In the genomic region with DNA sequence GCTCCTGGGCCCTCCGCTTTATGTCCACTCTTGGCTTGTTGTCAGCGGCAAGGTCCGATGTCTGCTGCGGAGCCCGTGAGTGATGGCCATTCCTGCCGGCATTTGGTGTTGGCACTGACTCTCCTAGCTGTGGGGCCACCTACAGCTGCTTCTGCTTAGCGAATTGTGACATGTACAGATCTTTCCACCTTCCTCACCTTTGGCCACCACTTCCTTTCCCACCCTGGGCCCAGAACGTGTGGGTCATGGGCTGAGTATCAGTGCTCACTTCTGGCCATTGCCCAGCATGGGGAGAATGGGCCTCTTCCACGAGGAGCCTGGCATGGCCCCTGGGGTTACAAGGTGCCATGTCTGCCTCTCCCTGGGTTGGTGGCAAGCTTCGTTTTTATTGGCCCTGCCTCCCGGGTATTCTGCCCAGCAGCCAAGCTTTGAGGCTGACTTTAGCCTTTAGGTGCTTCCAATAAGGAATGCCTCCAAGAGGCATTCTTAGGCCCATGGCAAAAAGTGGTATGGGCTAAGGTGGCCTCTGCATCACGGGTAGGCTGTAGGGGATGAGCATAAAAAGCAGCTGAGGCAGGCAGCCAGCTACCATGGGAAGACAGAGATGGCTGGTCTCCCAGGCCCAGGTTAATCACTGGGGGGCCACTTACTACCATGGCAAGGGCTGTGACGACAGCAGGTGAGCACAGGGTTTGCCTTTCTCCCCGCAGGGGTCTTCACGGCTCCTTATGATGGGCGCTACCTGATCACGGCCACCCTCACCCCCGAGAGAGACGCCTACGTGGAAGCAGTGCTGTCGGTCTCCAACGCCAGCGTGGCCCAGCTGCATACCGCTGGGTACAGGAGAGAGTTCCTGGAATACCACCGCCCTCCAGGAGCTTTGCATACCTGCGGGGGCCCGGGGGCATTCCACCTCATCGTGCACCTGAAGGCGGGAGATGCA, we compare ENCODE assay signal across 24 cellular contexts.
DNase-seq lines count a peak whose midpoint lies in the region; ATAC-seq, FAIRE-seq and TF ChIP-seq lines count a peak whose summit lies in the region.
"Had no signal": no experiment of that assay in that cellular context is flagged by ENCODE, and none has a peak within 500 bp of the region (broad histone marks: within the 10 kb centered on the region; RNA-seq: fewer than 3 reads in every experiment).

No MANE protein-coding gene starts in this region.

- peaks cover 67% of the 10 kb centered on the region for H3K36me3 Mint-ChIP-seq in T-helper 2 cell treated with Interferon-gamma antibody and Interleukin-4, amounts not matched to agents 5 μg/mL and 100 μg/mL, for 36 hours (ENCODE audit: low read depth)
- peaks cover 12% of the 10 kb centered on the region for H3K36me3 Mint-ChIP-seq in natural killer cell
- H3K36me3 Mint-ChIP-seq in natural killer cell treated with Interleukin-12 subunit alpha and Interleukin-12 subunit beta and Interleukin-15 and Interleukin-18, amount 100 ng/mL, for 72 hours = peaks cover 8% of the 10 kb centered on the region
- H3K36me3 Mint-ChIP-seq in osteocyte (ENCODE audit: unreplicated experiment) = peaks cover 16% of the 10 kb centered on the region

- peaks cover 18% of the 10 kb centered on the region for H3K4me1 Mint-ChIP-seq in T-helper 2 cell treated with Interferon-gamma antibody and Interleukin-4, amounts not matched to agents 5 μg/mL and 100 μg/mL, for 36 hours (ENCODE audit: low read depth)
- H3K4me1 Mint-ChIP-seq in natural killer cell (peaks cover 20 to 29% of the 10 kb centered on the region in 2 donors), osteocyte (ENCODE audit: unreplicated experiment) (peaks cover 4% of the 10 kb centered on the region)
- peaks cover 24 to 28% of the 10 kb centered on the region in 2 donors for H3K4me1 Mint-ChIP-seq in natural killer cell treated with Interleukin-12 subunit alpha and Interleukin-12 subunit beta and Interleukin-15 and Interleukin-18, amount 100 ng/mL, for 72 hours (ENCODE audit: low read depth in 2 of 2)

- H3K27me3 Mint-ChIP-seq in T-helper 2 cell treated with Interferon-gamma antibody and Interleukin-4, amounts not matched to agents 5 μg/mL and 100 μg/mL, for 36 hours (ENCODE audit: low read depth) = no peaks in the 10 kb centered on the region
- H3K27me3 Mint-ChIP-seq in natural killer cell (ENCODE audit: low read depth in 2 of 2) = no peaks in the 10 kb centered on the region
- no peaks in the 10 kb centered on the region for H3K27me3 Mint-ChIP-seq in natural killer cell treated with Interleukin-12 subunit alpha and Interleukin-12 subunit beta and Interleukin-15 and Interleukin-18, amount 100 ng/mL, for 72 hours
- H3K27me3 Mint-ChIP-seq in osteocyte (ENCODE audit: unreplicated experiment) = no peaks in the 10 kb centered on the region
- H3K27me3 Mint-ChIP-seq: activated CD8-positive, alpha-beta memory T cell treated with anti-CD3 and anti-CD28 coated beads, Interleukin-2, amount 10 ng/mL, durations not matched to agents 7 days and 5 days; central memory CD8-positive, alpha-beta T cell; progenitor cell of endocrine pancreas had no signal

- peak overlapping the region; percentile 26 for H3K27ac Mint-ChIP-seq in T-helper 2 cell treated with Interferon-gamma antibody and Interleukin-4, amounts not matched to agents 5 μg/mL and 100 μg/mL, for 36 hours
- H3K27ac Mint-ChIP-seq in natural killer cell (peak overlapping the region; percentile 33 to 53), osteocyte (ENCODE audit: unreplicated experiment) (no peak overlapping the region)
- no peak overlapping the region for H3K27ac Mint-ChIP-seq in natural killer cell treated with Interleukin-12 subunit alpha and Interleukin-12 subunit beta and Interleukin-15 and Interleukin-18, amount 100 ng/mL, for 72 hours
- H3K27ac Mint-ChIP-seq: activated CD8-positive, alpha-beta memory T cell treated with anti-CD3 and anti-CD28 coated beads, Interleukin-2, amount 10 ng/mL, durations not matched to agents 7 days and 5 days; mesothelial cell of epicardium; progenitor cell of endocrine pancreas had no signal

- H3K9me3 Mint-ChIP-seq in T-helper 2 cell treated with Interferon-gamma antibody and Interleukin-4, amounts not matched to agents 5 μg/mL and 100 μg/mL, for 36 hours = no peaks in the 10 kb centered on the region
- H3K9me3 Mint-ChIP-seq in natural killer cell (no peaks in the 10 kb centered on the region), osteocyte (ENCODE audit: unreplicated experiment) (no peaks in the 10 kb centered on the region)
- H3K9me3 Mint-ChIP-seq in natural killer cell treated with Interleukin-12 subunit alpha and Interleukin-12 subunit beta and Interleukin-15 and Interleukin-18, amount 100 ng/mL, for 72 hours = no peaks in the 10 kb centered on the region
- H3K9me3 Mint-ChIP-seq: central memory CD8-positive, alpha-beta T cell; mesothelial cell of epicardium had no signal

- no peak for FAIRE-seq in HTR-8/SVneo (lab: Jason Lieb, UNC)

- no peak for DNase-seq in T-helper 2 cell treated with Interferon-gamma antibody and Interleukin-4, amounts not matched to agents 5 μg/mL and 100 μg/mL, for 36 hours (ENCODE audit: low spot score)
- DNase-seq in T-helper 2 cell (no peak), natural killer cell (no peak), osteocyte (ENCODE audit: extremely low spot score, unreplicated experiment) (peak; percentile 81), HPDE6-E6E7 (ENCODE audit: extremely low spot score) (no peak), HTR-8/SVneo (ENCODE audit: insufficient read length, low spot score) (no peak)
- no peak for DNase-seq in natural killer cell treated with Interleukin-12 subunit alpha and Interleukin-12 subunit beta and Interleukin-15 and Interleukin-18, amount 100 ng/mL, for 72 hours (ENCODE audit: low spot score)
- DNase-seq: activated CD8-positive, alpha-beta memory T cell treated with anti-CD3 and anti-CD28 coated beads, Interleukin-2, amount 10 ng/mL, durations not matched to agents 7 days and 5 days; activated naive CD4-positive, alpha-beta T cell; DMS79 treated with DMSO at 0.1 percent for 48 hours; dorsolateral prefrontal cortex; foreskin fibroblast; Kasumi-1; left lung; NCI-H187 treated with DMSO at 0.1 percent for 48 hours; NCI-H226; PC-3; Right ventricle myocardium superior; SW 1271 had no signal

- ATAC-seq in natural killer cell (no peak), HG02840 (IDR thresholded peaks at IDR 0.05; ENCODE audit: low FRiP score, unreplicated experiment) (no peak)
- ATAC-seq in natural killer cell treated with Interleukin-12 subunit alpha and Interleukin-12 subunit beta and Interleukin-15 and Interleukin-18, amount 100 ng/mL, for 72 hours = no peak
- ATAC-seq: activated CD4-positive, CD25-positive, alpha-beta regulatory T cell treated with anti-CD3 and anti-CD28 coated beads, Interleukin-2, amount 50 U/mL, for 24 hours; activated CD8-positive, alpha-beta memory T cell treated with anti-CD3 and anti-CD28 coated beads, Interleukin-2, amount 10 ng/mL, durations not matched to agents 7 days and 5 days; left lung; PC-3 had no signal

- no peak overlapping the region for H3K4me3 Mint-ChIP-seq in T-helper 2 cell treated with Interferon-gamma antibody and Interleukin-4, amounts not matched to agents 5 μg/mL and 100 μg/mL, for 36 hours
- H3K4me3 Mint-ChIP-seq in natural killer cell (no peak overlapping the region), osteocyte (ENCODE audit: unreplicated experiment) (no peak overlapping the region)
- no peak overlapping the region for H3K4me3 Mint-ChIP-seq in natural killer cell treated with Interleukin-12 subunit alpha and Interleukin-12 subunit beta and Interleukin-15 and Interleukin-18, amount 100 ng/mL, for 72 hours
- H3K4me3 Mint-ChIP-seq: activated CD8-positive, alpha-beta memory T cell treated with anti-CD3 and anti-CD28 coated beads, Interleukin-2, amount 10 ng/mL, durations not matched to agents 7 days and 5 days; central memory CD8-positive, alpha-beta T cell; mesothelial cell of epicardium had no signal

- intact Hi-C loops in natural killer cell (cut with micrococcal nuclease) = no loop called here

- TF ChIP-seq CTCF in natural killer cell (IDR thresholded peaks at IDR 0.05) (no peak), osteocyte (IDR thresholded peaks at IDR 0.05) (no peak)

Comparison
In these comparisons a context has a peak if more than half of its experiments do, and no peak if none do; other contexts are left out.
1. H3K27ac Mint-ChIP-seq: peak in T-helper 2 cell treated with Interferon-gamma antibody and Interleukin-4, amounts not matched to agents 5 μg/mL and 100 μg/mL, for 36 hours (single experiment) and natural killer cell (2 of 2); none in natural killer cell treated with Interleukin-12 subunit alpha and Interleukin-12 subunit beta and Interleukin-15 and Interleukin-18, amount 100 ng/mL, for 72 hours (0 of 2) and osteocyte (single experiment).